In the genomic region with DNA sequence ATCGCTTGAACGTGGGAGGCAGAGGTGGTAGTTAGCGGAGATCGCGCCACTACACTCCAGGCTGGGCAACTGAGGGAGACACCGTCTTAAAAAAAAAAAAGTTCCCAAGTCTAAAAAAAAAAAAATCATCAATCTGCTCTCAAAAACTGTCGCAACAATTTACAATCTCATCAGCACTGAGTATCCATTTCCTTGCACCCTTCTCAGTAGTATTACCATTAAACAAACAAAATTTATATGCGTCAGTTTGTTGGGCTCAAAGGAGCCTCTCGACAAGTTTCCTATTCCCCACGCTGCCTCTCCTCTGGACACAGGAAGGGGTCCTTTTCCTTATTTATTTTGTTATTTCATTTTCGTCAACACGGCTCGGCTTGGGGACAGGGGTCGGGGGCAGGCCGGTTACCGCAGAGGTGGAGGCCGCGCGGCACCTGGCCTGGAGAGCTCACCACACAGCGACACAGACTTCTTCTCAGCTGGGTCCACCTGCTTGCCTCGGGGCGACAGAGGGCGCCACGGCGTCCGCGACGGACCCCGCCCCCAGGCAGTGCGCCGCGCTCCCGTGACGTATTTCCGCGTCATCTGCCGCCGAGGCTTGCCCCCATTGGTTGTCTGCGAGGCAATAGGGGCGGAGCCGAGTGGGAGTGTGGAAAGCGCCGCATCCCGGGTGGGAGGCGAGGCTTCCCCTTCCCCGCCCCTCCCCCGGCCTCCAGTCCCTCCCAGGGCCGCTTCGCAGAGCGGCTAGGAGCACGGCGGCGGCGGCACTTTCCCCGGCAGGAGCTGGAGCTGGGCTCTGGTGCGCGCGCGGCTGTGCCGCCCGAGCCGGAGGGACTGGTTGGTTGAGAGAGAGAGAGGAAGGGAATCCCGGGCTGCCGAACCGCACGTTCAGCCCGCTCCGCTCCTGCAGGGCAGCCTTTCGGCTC, we compare ENCODE assay signal across 8 cellular contexts. TPM values are rescaled to one million over a fixed set of nuclear protein-coding genes. Genes with fewer than 3 reads are reported as not detected.
DNase-seq lines count a peak whose midpoint lies in the region; ATAC-seq lines count a peak whose summit lies in the region.

A gene (plus strand): TSS at position 709 of the 920 bp plus-strand sequence. CDS start 436 bp downstream, outside the sequence.

- H3K27ac Mint-ChIP-seq in activated CD4-positive, alpha-beta T cell treated with anti-CD3 and anti-CD28 coated beads, Interleukin-2, amount 10 ng/mL, durations not matched to agents 7 days and 5 days: peak within 1 kb of the TSS; percentile 99

- CTCF ChIA-PET in activated CD4-positive, alpha-beta T cell treated with anti-CD3 and anti-CD28 coated beads, Interleukin-2, amount 10 ng/mL, durations not matched to agents 7 days and 5 days (lab: Charles Lee): interaction anchor here (0.6 to 5.9 kb wide), 14 partner anchors 8 to 112 kb away, joined by 3 to 35 read pairs (median 4); a partner anchor contains a TSS

- peaks cover 45% of the 10 kb centered on the region for H3K4me1 Mint-ChIP-seq in activated CD4-positive, alpha-beta T cell treated with anti-CD3 and anti-CD28 coated beads, Interleukin-2, amount 10 ng/mL, durations not matched to agents 7 days and 5 days

- ATAC-seq in GM19324 (IDR thresholded peaks at IDR 0.05; ENCODE audit: low FRiP score, unreplicated experiment) (peak; percentile 88), HG03469 (IDR thresholded peaks at IDR 0.05; ENCODE audit: unreplicated experiment) (peak; percentile 70), left lobe of liver (peak; percentile 95)

- no peaks in the 10 kb centered on the region for H3K9me3 Mint-ChIP-seq in activated CD4-positive, alpha-beta T cell treated with anti-CD3 and anti-CD28 coated beads, Interleukin-2, amount 10 ng/mL, durations not matched to agents 7 days and 5 days

- peak; percentile 87 to 99 (median 96) for DNase-seq in C1 segment of cervical spinal cord (lab: John Stamatoyannopoulos, UW)
- peak; percentile 92 to 99 for DNase-seq in NCI-H526 (lab: John Stamatoyannopoulos, UW)
- DNase-seq in activated CD4-positive, alpha-beta T cell treated with anti-CD3 and anti-CD28 coated beads, Interleukin-2, amount 10 ng/mL, durations not matched to agents 7 days and 5 days: peak; percentile 99
- peak; percentile 81 for DNase-seq in cortex of kidney (lab: John Stamatoyannopoulos, UW)
- peak; percentile 99 for DNase-seq in left lobe of liver (ENCODE audit: low spot score)
- peak; percentile 98 for DNase-seq in stimulated activated CD4-positive, alpha-beta T cell treated with anti-CD3 and anti-CD28 coated beads, Interleukin-2, amount 100 ng/mL, for 4 hours (ENCODE audit: low read depth)

- POLR2A ChIA-PET in activated CD4-positive, alpha-beta T cell treated with anti-CD3 and anti-CD28 coated beads, Interleukin-2, amount 10 ng/mL, durations not matched to agents 7 days and 5 days (lab: Charles Lee): interaction anchor here (0.5 to 1.7 kb wide), 3 partner anchors 31 to 111 kb away, joined by 4 to 8 read pairs (median 6); a partner anchor contains a TSS

- no peaks in the 10 kb centered on the region for H3K27me3 Mint-ChIP-seq in activated CD4-positive, alpha-beta T cell treated with anti-CD3 and anti-CD28 coated beads, Interleukin-2, amount 10 ng/mL, durations not matched to agents 7 days and 5 days

- peaks cover 22% of the 10 kb centered on the region for H3K36me3 Mint-ChIP-seq in activated CD4-positive, alpha-beta T cell treated with anti-CD3 and anti-CD28 coated beads, Interleukin-2, amount 10 ng/mL, durations not matched to agents 7 days and 5 days (ENCODE audit: low read depth)

- H3K4me3 Mint-ChIP-seq in activated CD4-positive, alpha-beta T cell treated with anti-CD3 and anti-CD28 coated beads, Interleukin-2, amount 10 ng/mL, durations not matched to agents 7 days and 5 days: peak within 1 kb of the TSS; percentile 95

RNA-seq across cellular contexts. Expression of the gene that starts here (rescaled TPM):
- total RNA-seq in activated CD4-positive, alpha-beta T cell treated with anti-CD3 and anti-CD28 coated beads, Interleukin-2, amount 10 ng/mL, durations not matched to agents 7 days and 5 days: 10 to 100 TPM; 72.1 to 83.0 TPM
- total RNA-seq in left lobe of liver: 73.8 TPM

Comparison
In these comparisons a context has a peak if more than half of its experiments do, and no peak if none do; other contexts are left out.
1. Peak in every context shown above with its lines: DNase-seq and ATAC-seq.